In genomic region chr22:41116342-41116741, GRCh38 we compare ENCODE assay signal across 1 cellular context.
TF ChIP-seq lines count a peak whose summit lies in the region.

No MANE protein-coding gene starts in this region.

TF ChIP-seq in HEK293, 187 proteins besides CTCF, POLR2A, EP300 and RAD21:
- no peak for TF ChIP-seq KLF17 (tag by site-specific recombination; IDR thresholded peaks at IDR 0.05)
- TF ChIP-seq, protein P1, sequence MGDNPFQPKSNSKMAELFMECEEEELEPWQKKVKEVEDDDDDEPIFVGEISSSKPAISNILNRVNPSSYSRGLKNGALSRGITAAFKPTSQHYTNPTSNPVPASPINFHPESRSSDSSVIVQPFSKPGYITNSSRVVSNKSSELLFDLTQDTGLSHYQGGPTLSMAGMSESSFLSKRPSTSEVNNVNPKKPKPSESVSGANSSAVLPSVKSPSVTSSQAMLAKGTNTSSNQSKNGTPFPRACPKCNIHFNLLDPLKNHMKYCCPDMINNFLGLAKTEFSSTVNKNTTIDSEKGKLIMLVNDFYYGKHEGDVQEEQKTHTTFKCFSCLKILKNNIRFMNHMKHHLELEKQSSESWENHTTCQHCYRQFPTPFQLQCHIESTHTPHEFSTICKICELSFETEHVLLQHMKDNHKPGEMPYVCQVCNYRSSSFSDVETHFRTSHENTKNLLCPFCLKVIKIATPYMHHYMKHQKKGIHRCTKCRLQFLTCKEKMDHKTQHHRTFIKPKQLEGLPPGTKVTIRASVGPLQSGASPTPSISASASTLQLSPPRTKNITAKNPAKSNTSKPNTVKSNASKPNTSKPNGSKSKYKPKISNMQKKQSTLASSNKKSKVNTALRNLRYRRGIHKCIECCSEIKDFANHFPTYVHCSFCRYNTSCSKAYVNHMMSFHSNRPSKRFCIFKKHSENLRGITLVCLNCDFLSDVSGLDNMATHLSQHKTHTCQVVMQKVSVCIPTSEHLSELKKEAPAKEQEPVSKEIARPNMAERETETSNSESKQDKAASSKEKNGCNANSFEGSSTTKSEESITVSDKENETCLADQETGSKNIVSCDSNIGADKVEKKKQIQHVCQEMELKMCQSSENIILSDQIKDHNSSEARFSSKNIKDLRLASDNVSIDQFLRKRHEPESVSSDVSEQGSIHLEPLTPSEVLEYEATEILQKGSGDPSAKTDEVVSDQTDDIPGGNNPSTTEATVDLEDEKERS (tag by site-specific recombination; IDR thresholded peaks at IDR 0.05), result peak; percentile 49; the same call in 1 of the 2 replicates
- TF ChIP-seq, protein P2, sequence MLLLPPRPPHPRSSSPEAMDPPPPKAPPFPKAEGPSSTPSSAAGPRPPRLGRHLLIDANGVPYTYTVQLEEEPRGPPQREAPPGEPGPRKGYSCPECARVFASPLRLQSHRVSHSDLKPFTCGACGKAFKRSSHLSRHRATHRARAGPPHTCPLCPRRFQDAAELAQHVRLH (tag by site-specific recombination; IDR thresholded peaks at IDR 0.05), result peak; percentile 86
- peak; percentile 98 for TF ChIP-seq ZNF146 (tag by site-specific recombination; IDR thresholded peaks at IDR 0.05)
- no peak for TF ChIP-seq ZNF549 (tag by site-specific recombination; IDR thresholded peaks at IDR 0.05)
- TF ChIP-seq ZBTB10 (tag by site-specific recombination; IDR thresholded peaks at IDR 0.05), result no peak
- no peak for TF ChIP-seq ZNF18 (tag by site-specific recombination; IDR thresholded peaks at IDR 0.05)
- TF ChIP-seq PRDM1 (tag by site-specific recombination; IDR thresholded peaks at IDR 0.05), result no peak
- TF ChIP-seq, protein P3, sequence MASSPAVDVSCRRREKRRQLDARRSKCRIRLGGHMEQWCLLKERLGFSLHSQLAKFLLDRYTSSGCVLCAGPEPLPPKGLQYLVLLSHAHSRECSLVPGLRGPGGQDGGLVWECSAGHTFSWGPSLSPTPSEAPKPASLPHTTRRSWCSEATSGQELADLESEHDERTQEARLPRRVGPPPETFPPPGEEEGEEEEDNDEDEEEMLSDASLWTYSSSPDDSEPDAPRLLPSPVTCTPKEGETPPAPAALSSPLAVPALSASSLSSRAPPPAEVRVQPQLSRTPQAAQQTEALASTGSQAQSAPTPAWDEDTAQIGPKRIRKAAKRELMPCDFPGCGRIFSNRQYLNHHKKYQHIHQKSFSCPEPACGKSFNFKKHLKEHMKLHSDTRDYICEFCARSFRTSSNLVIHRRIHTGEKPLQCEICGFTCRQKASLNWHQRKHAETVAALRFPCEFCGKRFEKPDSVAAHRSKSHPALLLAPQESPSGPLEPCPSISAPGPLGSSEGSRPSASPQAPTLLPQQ (tag by site-specific recombination; IDR thresholded peaks at IDR 0.05), result no peak
- no peak for TF ChIP-seq ZNF114 (tag by site-specific recombination; IDR thresholded peaks at IDR 0.05)
